Comparison of ENCODE assay signal across 14 cellular contexts in genomic region chr9:107131108-107131799, GRCh38.
DNase-seq lines count a peak whose midpoint lies in the region; ATAC-seq and TF ChIP-seq lines count a peak whose summit lies in the region.
"Had no signal": no experiment of that assay in that cellular context is flagged by ENCODE, and none has a peak within 500 bp of the region (broad histone marks: within the 10 kb centered on the region; RNA-seq: fewer than 3 reads in every experiment).

No MANE protein-coding gene starts in this region.

- H3K27me3 ChIP-seq in left ventricle myocardium inferior (ENCODE audit: low read depth): peaks cover 23% of the 10 kb centered on the region
- no peaks in the 10 kb centered on the region for H3K27me3 ChIP-seq in transverse colon
- H3K27me3 ChIP-seq: colonic mucosa, upper lobe of left lung had no signal

- H3K27me3 Mint-ChIP-seq in progenitor cell of endocrine pancreas: peaks cover 9% of the 10 kb centered on the region
- H3K27me3 Mint-ChIP-seq in activated CD4-positive, alpha-beta T cell treated with anti-CD3 and anti-CD28 coated beads for 36 hours: peaks cover 10% of the 10 kb centered on the region

- H3K36me3 ChIP-seq in left ventricle myocardium inferior (no peaks in the 10 kb centered on the region), transverse colon (no peaks in the 10 kb centered on the region)
- H3K36me3 ChIP-seq: colonic mucosa, upper lobe of left lung had no signal

- TF ChIP-seq CTCF in left ventricle myocardium inferior (IDR thresholded peaks at IDR 0.05; ENCODE audit: borderline replicate concordance) (no peak), transverse colon (IDR thresholded peaks at IDR 0.05) (no peak), progenitor cell of endocrine pancreas (IDR thresholded peaks at IDR 0.05; ENCODE audit: unreplicated experiment) (no peak)

- H3K4me1 ChIP-seq in left ventricle myocardium inferior: no peaks in the 10 kb centered on the region
- H3K4me1 ChIP-seq in transverse colon: peaks cover 0 to 8% (median 0%) of the 10 kb centered on the region in 4 donors
- H3K4me1 ChIP-seq: colonic mucosa, upper lobe of left lung had no signal

- TF ChIP-seq POLR2A in transverse colon (IDR thresholded peaks at IDR 0.05): no peak

- no peak overlapping the region for H3K27ac ChIP-seq in left ventricle myocardium inferior (replicated peaks)
- no peak overlapping the region for H3K27ac ChIP-seq in transverse colon
- H3K27ac ChIP-seq: colonic mucosa, upper lobe of left lung had no signal

- POLR2A ChIA-PET in activated CD4-positive, alpha-beta T cell treated with anti-CD3 and anti-CD28 coated beads for 36 hours (lab: Charles Lee): no interaction called here

- 69 to 78% methylated on average over 5 of the region's 5 CpGs for WGBS in transverse colon (ENCODE audit: low coverage in 1 of 2), 2 donors

- ATAC-seq in Right ventricle myocardium superior (ENCODE audit: poor library complexity) (peak; percentile 12), SK-N-SH treated with all-trans-retinoic acid at 6 μM for 48 hours (no peak)
- ATAC-seq in activated CD4-positive, alpha-beta T cell treated with anti-CD3 and anti-CD28 coated beads for 36 hours: no peak
- ATAC-seq: activated CD8-positive, alpha-beta T cell treated with anti-CD3 and anti-CD28 coated beads, Interleukin-2, amount 10 ng/mL, durations not matched to agents 7 days and 5 days; natural killer cell had no signal

- H3K36me3 Mint-ChIP-seq in progenitor cell of endocrine pancreas (ENCODE audit: insufficient read depth): no peaks in the 10 kb centered on the region
- no peaks in the 10 kb centered on the region for H3K36me3 Mint-ChIP-seq in activated CD4-positive, alpha-beta T cell treated with anti-CD3 and anti-CD28 coated beads for 36 hours (ENCODE audit: low read depth)
- H3K36me3 Mint-ChIP-seq: activated naive CD8-positive, alpha-beta T cell treated with anti-CD3 and anti-CD28 coated beads, Interleukin-2, amount 10 ng/mL, durations not matched to agents 7 days and 5 days; natural killer cell had no signal

- H3K9me3 ChIP-seq in left ventricle myocardium inferior (replicated peaks): no peaks in the 10 kb centered on the region
- no peaks in the 10 kb centered on the region for H3K9me3 ChIP-seq in transverse colon
- H3K9me3 ChIP-seq: colonic mucosa, upper lobe of left lung had no signal

- H3K9me3 Mint-ChIP-seq in progenitor cell of endocrine pancreas (ENCODE audit: low read depth): no peaks in the 10 kb centered on the region
- H3K9me3 Mint-ChIP-seq in activated CD4-positive, alpha-beta T cell treated with anti-CD3 and anti-CD28 coated beads for 36 hours (ENCODE audit: low read depth): no peaks in the 10 kb centered on the region
- H3K9me3 Mint-ChIP-seq: activated naive CD8-positive, alpha-beta T cell treated with anti-CD3 and anti-CD28 coated beads, Interleukin-2, amount 10 ng/mL, durations not matched to agents 7 days and 5 days; natural killer cell; T-helper 1 cell treated with Interleukin-12 subunit alpha and Interleukin-12 subunit beta and Interleukin-4 antibody, amounts not matched to agents 30 μg/mL and 1 μg/mL, for 36 hours had no signal

- DNase-seq in Right ventricle myocardium superior: no peak
- no peak for DNase-seq in left ventricle myocardium inferior
- peak; percentile 49 for DNase-seq in NCI-H510A treated with DMSO at 0.1 percent for 48 hours (lab: John Stamatoyannopoulos, UW)
- peak; percentile 58 for DNase-seq in iPS-NIHi11 (ENCODE audit: low spot score)
- no peak for DNase-seq in transverse colon
- DNase-seq in progenitor cell of endocrine pancreas (ENCODE audit: low spot score, unreplicated experiment): no peak
- no peak for DNase-seq in activated CD4-positive, alpha-beta T cell treated with anti-CD3 and anti-CD28 coated beads for 36 hours
- DNase-seq: activated CD8-positive, alpha-beta T cell treated with anti-CD3 and anti-CD28 coated beads, Interleukin-2, amount 10 ng/mL, durations not matched to agents 7 days and 5 days; activated naive CD8-positive, alpha-beta T cell treated with anti-CD3 and anti-CD28 coated beads, Interleukin-2, amount 10 ng/mL, durations not matched to agents 7 days and 5 days; colonic mucosa; natural killer cell had no signal

- TF ChIP-seq EP300 in transverse colon (IDR thresholded peaks at IDR 0.05; ENCODE audit: low read depth): no peak

- intact Hi-C loops in Right ventricle myocardium superior (cut with DNase I) (no loop called here), left ventricle myocardium inferior (cut with micrococcal nuclease) (no loop called here), transverse colon (cut with DNase I; ENCODE audit: low total_unique reads) (no loop called here)
- intact Hi-C loops in activated CD4-positive, alpha-beta T cell treated with anti-CD3 and anti-CD28 coated beads for 36 hours (cut with DNase I, micrococcal nuclease): no loop called here

- in situ Hi-C loops in transverse colon (cut with MboI; ENCODE audit: low pct_ligation_motif_present in 1 of 4, low pct_unique_long_range_greater_than_20kb in 1 of 4, low sequenced_read_pairs in 3 of 4): no loop called here

- H3K4me3 ChIP-seq in left ventricle myocardium inferior: no peak overlapping the region
- H3K4me3 ChIP-seq in transverse colon: no peak overlapping the region
- H3K4me3 ChIP-seq: colonic mucosa, upper lobe of left lung had no signal

- peaks cover 3% of the 10 kb centered on the region for H3K4me1 Mint-ChIP-seq in progenitor cell of endocrine pancreas (ENCODE audit: low read depth)
- no peaks in the 10 kb centered on the region for H3K4me1 Mint-ChIP-seq in activated CD4-positive, alpha-beta T cell treated with anti-CD3 and anti-CD28 coated beads for 36 hours
- H3K4me1 Mint-ChIP-seq: activated naive CD8-positive, alpha-beta T cell treated with anti-CD3 and anti-CD28 coated beads, Interleukin-2, amount 10 ng/mL, durations not matched to agents 7 days and 5 days; natural killer cell had no signal

- CTCF ChIA-PET in activated CD4-positive, alpha-beta T cell treated with anti-CD3 and anti-CD28 coated beads for 36 hours (lab: Charles Lee): no interaction called here

- no peak overlapping the region for H3K4me3 Mint-ChIP-seq in progenitor cell of endocrine pancreas (ENCODE audit: low read depth)
- no peak overlapping the region for H3K4me3 Mint-ChIP-seq in activated CD4-positive, alpha-beta T cell treated with anti-CD3 and anti-CD28 coated beads for 36 hours
- H3K4me3 Mint-ChIP-seq: activated CD8-positive, alpha-beta T cell treated with anti-CD3 and anti-CD28 coated beads, Interleukin-2, amount 10 ng/mL, durations not matched to agents 7 days and 5 days; activated naive CD8-positive, alpha-beta T cell treated with anti-CD3 and anti-CD28 coated beads, Interleukin-2, amount 10 ng/mL, durations not matched to agents 7 days and 5 days; natural killer cell; T-helper 1 cell treated with Interleukin-12 subunit alpha and Interleukin-12 subunit beta and Interleukin-4 antibody, amounts not matched to agents 30 μg/mL and 1 μg/mL, for 36 hours had no signal

- H3K27ac Mint-ChIP-seq in progenitor cell of endocrine pancreas: no peak overlapping the region
- no peak overlapping the region for H3K27ac Mint-ChIP-seq in activated CD4-positive, alpha-beta T cell treated with anti-CD3 and anti-CD28 coated beads for 36 hours
- H3K27ac Mint-ChIP-seq: activated CD8-positive, alpha-beta T cell treated with anti-CD3 and anti-CD28 coated beads, Interleukin-2, amount 10 ng/mL, durations not matched to agents 7 days and 5 days; activated naive CD8-positive, alpha-beta T cell treated with anti-CD3 and anti-CD28 coated beads, Interleukin-2, amount 10 ng/mL, durations not matched to agents 7 days and 5 days; natural killer cell; T-helper 1 cell treated with Interleukin-12 subunit alpha and Interleukin-12 subunit beta and Interleukin-4 antibody, amounts not matched to agents 30 μg/mL and 1 μg/mL, for 36 hours had no signal

TF ChIP-seq in SK-N-SH treated with all-trans-retinoic acid at 6 μM for 48 hours, 23 proteins besides CTCF, POLR2A, EP300 and RAD21:
- TF ChIP-seq CSDC2 (CRISPR knock-in tag; IDR thresholded peaks at IDR 0.05) (no peak), BACH2 (CRISPR knock-in tag; IDR thresholded peaks at IDR 0.05; ENCODE audit: borderline replicate concordance) (no peak), ZNF565 (CRISPR knock-in tag; conservative IDR thresholded peaks at IDR 0.05; ENCODE audit: low read depth) (no peak), TOX (CRISPR knock-in tag; IDR thresholded peaks at IDR 0.05; ENCODE audit: borderline replicate concordance) (no peak)
TF ChIP-seq in SK-N-SH treated with all-trans-retinoic acid at 6 μM for 48 hours: peak in this region for 0.

Comparison
In these comparisons a context has a peak if more than half of its experiments do, and no peak if none do; other contexts are left out.
1. DNase-seq: peak in NCI-H510A treated with DMSO at 0.1 percent for 48 hours (single experiment) and iPS-NIHi11 (single experiment); none in Right ventricle myocardium superior (single experiment), left ventricle myocardium inferior (single experiment), transverse colon (single experiment), progenitor cell of endocrine pancreas (single experiment) and activated CD4-positive, alpha-beta T cell treated with anti-CD3 and anti-CD28 coated beads for 36 hours (single experiment).